ENCODE assay signal across 8 cellular contexts in the genomic region with DNA sequence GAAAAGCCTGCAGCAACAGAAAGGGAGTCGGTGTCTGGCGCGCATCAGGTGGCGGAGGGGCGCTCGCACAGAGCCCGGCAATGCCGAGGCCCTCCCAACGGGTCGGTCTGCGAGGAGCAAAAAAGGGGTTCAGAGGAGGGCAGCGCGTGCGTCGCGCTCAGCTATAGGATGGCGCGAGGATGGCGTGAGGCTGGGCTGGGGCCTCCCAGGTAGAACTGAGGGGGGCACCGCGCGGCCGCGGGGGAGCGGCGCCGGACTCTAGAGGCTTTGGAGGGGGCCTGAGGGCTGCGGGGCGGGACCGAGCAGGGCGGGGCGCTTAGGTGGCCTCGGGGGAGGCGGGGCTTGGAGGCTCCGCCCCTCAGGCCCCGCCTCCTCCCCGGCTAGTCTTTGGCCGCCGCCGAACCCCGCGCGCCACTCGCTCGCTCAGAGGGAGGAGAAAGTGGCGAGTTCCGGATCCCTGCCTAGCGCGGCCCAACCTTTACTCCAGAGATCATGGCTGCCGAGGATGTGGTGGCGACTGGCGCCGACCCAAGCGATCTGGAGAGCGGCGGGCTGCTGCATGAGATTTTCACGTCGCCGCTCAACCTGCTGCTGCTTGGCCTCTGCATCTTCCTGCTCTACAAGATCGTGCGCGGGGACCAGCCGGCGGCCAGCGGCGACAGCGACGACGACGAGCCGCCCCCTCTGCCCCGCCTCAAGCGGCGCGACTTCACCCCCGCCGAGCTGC. TPM values are rescaled to one million over a fixed set of nuclear protein-coding genes. Genes with fewer than 3 reads are reported as not detected.
DNase-seq lines count a peak whose midpoint lies in the region; ATAC-seq, FAIRE-seq and TF ChIP-seq lines count a peak whose summit lies in the region.

TSS of gene PGRMC1 (plus strand) at position 414 of the 727 bp plus-strand sequence. CDS start at position 493, 79 bp downstream.

- ATAC-seq in SK-N-SH treated with all-trans-retinoic acid at 6 μM for 48 hours, result peak; percentile 87

- H3K4me2 ChIP-seq in Loucy (ENCODE audit: low read depth, low read length, poor library complexity, severe bottlenecking) (peak within 1 kb of the TSS; percentile 85), osteoblast (ENCODE audit: insufficient read depth, low read length) (peak within 1 kb of the TSS; percentile 77)

- H4K20me1 ChIP-seq in Loucy (ENCODE audit: insufficient read depth, low read length, poor library complexity, severe bottlenecking) (peaks cover 36% of the 10 kb centered on the region), osteoblast (ENCODE audit: insufficient read depth, low read length) (no peaks in the 10 kb centered on the region)

- H3K79me2 ChIP-seq in Loucy (ENCODE audit: insufficient read depth, low read length) (peaks cover 46% of the 10 kb centered on the region), osteoblast (ENCODE audit: insufficient read depth, low read length) (peaks cover 37% of the 10 kb centered on the region)

- WGBS in testis, 2 donors, result 0% methylated on average over 5 to 33 of the region's 77 CpGs

- H3K4me1 Mint-ChIP-seq in activated naive CD4-positive, alpha-beta T cell treated with anti-CD3 and anti-CD28 coated beads, Interleukin-2, amount 50 U/mL, for 24 hours, result peaks cover 34% of the 10 kb centered on the region

- no peaks in the 10 kb centered on the region for H3F3A ChIP-seq in Loucy (ENCODE audit: low read depth)

- no peaks in the 10 kb centered on the region for H3K27me3 ChIP-seq in Loucy (ENCODE audit: insufficient read depth, low read length, poor library complexity, severe bottlenecking)
- no peaks in the 10 kb centered on the region for H3K27me3 ChIP-seq in osteoblast (ENCODE audit: insufficient read depth, low read length)
- H3K27me3 ChIP-seq in testis, result no peaks in the 10 kb centered on the region

- DNase-seq in G401 (ENCODE audit: low spot score), result peak; percentile 85
- peak; percentile 60 for DNase-seq in H54 (ENCODE audit: insufficient read length, low spot score)
- DNase-seq in glomerular visceral epithelial cell (ENCODE audit: extremely low spot score), result peak; percentile 83
- DNase-seq in osteoblast (ENCODE audit: insufficient read length, low spot score, missing footprints), result peak; percentile 91
- DNase-seq in testis, result peak; percentile 83

- TF ChIP-seq CTCF in Loucy (conservative IDR thresholded peaks at IDR 0.05; ENCODE audit: low read length) (no peak), osteoblast (IDR thresholded peaks at IDR 0.05; ENCODE audit: extremely low read depth, low read depth, low read length) (no peak), testis (IDR thresholded peaks at IDR 0.05) (no peak)

- intact Hi-C loops in testis (cut with DNase I; ENCODE audit: low total_unique reads), result no loop called here

- H3K27me3 Mint-ChIP-seq in activated naive CD4-positive, alpha-beta T cell treated with anti-CD3 and anti-CD28 coated beads, Interleukin-2, amount 50 U/mL, for 24 hours, result no peaks in the 10 kb centered on the region

- H3K27ac ChIP-seq in osteoblast (ENCODE audit: low read depth, low read length), result peak within 1 kb of the TSS; percentile 68
- peak within 1 kb of the TSS; percentile 79 to 86 for H3K27ac ChIP-seq in testis

- H3K4me1 ChIP-seq in Loucy (ENCODE audit: insufficient read depth, low read length, poor library complexity, severe bottlenecking), result peaks cover 27% of the 10 kb centered on the region
- H3K4me1 ChIP-seq in osteoblast (ENCODE audit: insufficient read depth, low read length), result peaks cover 20% of the 10 kb centered on the region
- H3K4me1 ChIP-seq in testis, result no peaks in the 10 kb centered on the region

- no peaks in the 10 kb centered on the region for H3K9me3 Mint-ChIP-seq in activated naive CD4-positive, alpha-beta T cell treated with anti-CD3 and anti-CD28 coated beads, Interleukin-2, amount 50 U/mL, for 24 hours

- H3K4me3 ChIP-seq in Loucy (ENCODE audit: low read length, poor library complexity, severe bottlenecking) (peak within 1 kb of the TSS; percentile 93), osteoblast (ENCODE audit: insufficient read depth, low read length) (peak within 1 kb of the TSS; percentile 83), testis (peak within 1 kb of the TSS; percentile 62 to 83)

- FAIRE-seq in H54 (lab: Jason Lieb, UNC), result no peak

- peak within 1 kb of the TSS; percentile 92 for H3K4me3 Mint-ChIP-seq in activated naive CD4-positive, alpha-beta T cell treated with anti-CD3 and anti-CD28 coated beads, Interleukin-2, amount 50 U/mL, for 24 hours

- H3K36me3 ChIP-seq in Loucy (ENCODE audit: insufficient read depth, low read length) (no peaks in the 10 kb centered on the region), osteoblast (ENCODE audit: insufficient read depth, low read length) (no peaks in the 10 kb centered on the region), testis (ENCODE audit: low read depth, missing control alignments) (no peaks in the 10 kb centered on the region)

- no peaks in the 10 kb centered on the region for H3K36me3 Mint-ChIP-seq in activated naive CD4-positive, alpha-beta T cell treated with anti-CD3 and anti-CD28 coated beads, Interleukin-2, amount 50 U/mL, for 24 hours

- peak within 1 kb of the TSS; percentile 92 for H3K9ac ChIP-seq in Loucy (ENCODE audit: low read depth, low read length, poor library complexity, severe bottlenecking)

- peak within 1 kb of the TSS; percentile 90 for H3K27ac Mint-ChIP-seq in activated naive CD4-positive, alpha-beta T cell treated with anti-CD3 and anti-CD28 coated beads, Interleukin-2, amount 50 U/mL, for 24 hours

- H3K9me3 ChIP-seq in Loucy (ENCODE audit: insufficient read depth, low read depth, low read length) (no peaks in the 10 kb centered on the region), osteoblast (ENCODE audit: low read depth, low read length) (no peaks in the 10 kb centered on the region), testis (no peaks in the 10 kb centered on the region)

- TF ChIP-seq POLR2A in H54 (IDR thresholded peaks at IDR 0.05; ENCODE audit: low read depth, low read length) (peak; percentile 91), testis (IDR thresholded peaks at IDR 0.05) (peak; percentile 35)

- H3K9me2 ChIP-seq in Loucy (replicated peaks; ENCODE audit: low read depth, low read length), result no peaks in the 10 kb centered on the region

- peak within 1 kb of the TSS; percentile 91 for H2AFZ ChIP-seq in Loucy (ENCODE audit: low read length)
- peak within 1 kb of the TSS; percentile 64 for H2AFZ ChIP-seq in osteoblast (ENCODE audit: low read length)

- in situ Hi-C loops in G401 (cut with HindIII; ENCODE audit: low sequenced_read_pairs), result no loop called here

TF ChIP-seq in SK-N-SH treated with all-trans-retinoic acid at 6 μM for 48 hours, 23 proteins besides CTCF, POLR2A, EP300 and RAD21 (continues in another document):
- TF ChIP-seq, protein P1, sequence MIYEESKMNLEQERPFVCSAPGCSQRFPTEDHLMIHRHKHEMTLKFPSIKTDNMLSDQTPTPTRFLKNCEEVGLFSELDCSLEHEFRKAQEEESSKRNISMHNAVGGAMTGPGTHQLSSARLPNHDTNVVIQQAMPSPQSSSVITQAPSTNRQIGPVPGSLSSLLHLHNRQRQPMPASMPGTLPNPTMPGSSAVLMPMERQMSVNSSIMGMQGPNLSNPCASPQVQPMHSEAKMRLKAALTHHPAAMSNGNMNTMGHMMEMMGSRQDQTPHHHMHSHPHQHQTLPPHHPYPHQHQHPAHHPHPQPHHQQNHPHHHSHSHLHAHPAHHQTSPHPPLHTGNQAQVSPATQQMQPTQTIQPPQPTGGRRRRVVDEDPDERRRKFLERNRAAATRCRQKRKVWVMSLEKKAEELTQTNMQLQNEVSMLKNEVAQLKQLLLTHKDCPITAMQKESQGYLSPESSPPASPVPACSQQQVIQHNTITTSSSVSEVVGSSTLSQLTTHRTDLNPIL (CRISPR knock-in tag; IDR thresholded peaks at IDR 0.05; ENCODE audit: low read depth), result no peak
- TF ChIP-seq TSHZ2 (CRISPR knock-in tag; IDR thresholded peaks at IDR 0.05), result no peak
- TF ChIP-seq POU6F1 (CRISPR knock-in tag; IDR thresholded peaks at IDR 0.05; ENCODE audit: borderline replicate concordance, low read depth), result no peak
- no peak for TF ChIP-seq SNAI2 (CRISPR knock-in tag; IDR thresholded peaks at IDR 0.05)
- no peak for TF ChIP-seq PPARA (CRISPR knock-in tag; IDR thresholded peaks at IDR 0.05; ENCODE audit: borderline replicate concordance)

RNA-seq across cellular contexts. Expression of gene PGRMC1, which starts in this region (rescaled TPM):
- total RNA-seq in G401 (2014; rRNA removed; shearing (Covaris generic)), result 273 and 402 TPM in 2 replicates
- total RNA-seq in osteoblast, result 118 and 124 TPM in 2 replicates
- total RNA-seq in testis, result 10 to 100 TPM; 53.5 to 99.9 TPM
- 74.8 TPM for polyA plus RNA-seq in testis (ENCODE audit: insufficient read depth, low read depth, low replicate concordance)

Comparison
In these comparisons a context has a peak if more than half of its experiments do, and no peak if none do; other contexts are left out.
1. Peak in every context shown above with its lines: DNase-seq, ATAC-seq, H3K4me3 ChIP-seq and H3K27ac ChIP-seq.